8 cellular contexts compared by ENCODE assay signal in the genomic region with DNA sequence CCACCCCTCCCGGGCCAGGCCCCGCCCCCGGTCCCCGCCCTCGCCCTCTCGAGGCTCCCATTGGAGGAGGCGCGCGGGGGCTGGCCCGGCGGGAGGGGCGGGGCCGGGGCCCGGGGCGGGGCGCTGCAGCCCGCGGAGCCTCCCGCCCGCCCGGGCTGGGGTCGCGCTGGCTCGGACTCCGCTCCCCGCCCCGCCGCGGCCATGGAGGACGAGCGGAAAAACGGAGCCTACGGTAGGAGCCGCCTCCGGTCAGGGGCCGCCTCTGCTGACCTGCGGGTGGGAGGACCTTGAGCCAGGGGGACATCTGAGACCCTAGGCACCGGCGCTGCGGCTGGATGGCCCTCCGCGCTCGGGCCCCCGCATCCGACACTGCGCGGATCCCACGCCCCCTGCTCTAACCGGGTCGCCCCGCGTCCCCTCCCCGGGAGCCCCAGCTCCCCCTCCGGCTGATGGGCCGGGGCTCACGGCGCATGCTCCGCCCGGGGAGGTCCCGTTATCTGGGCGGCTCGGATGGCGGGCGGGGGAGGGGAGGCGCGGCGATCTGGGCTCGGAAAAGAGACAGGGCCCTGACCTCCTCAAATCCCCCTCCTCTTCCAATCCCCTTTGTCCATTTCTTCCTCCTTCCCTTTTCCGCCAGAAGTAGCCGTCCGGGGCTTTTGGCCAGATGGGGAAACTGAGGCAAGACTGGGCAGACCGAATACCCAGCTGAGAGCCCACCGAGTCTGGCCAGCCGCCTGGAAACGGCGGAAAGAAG. TPM values are rescaled to one million over a fixed set of nuclear protein-coding genes. Genes with fewer than 3 reads are reported as not detected.
DNase-seq lines count a peak whose midpoint lies in the region; ATAC-seq lines count a peak whose summit lies in the region.

No MANE protein-coding gene starts in this region.

- peak overlapping the region; percentile 88 to 90 for H3K27ac ChIP-seq in esophagus (ENCODE audit: low read depth in 2 of 2, low read length in 1 of 2)

- H3K36me3 ChIP-seq in esophagus (ENCODE audit: control insufficient read depth in 2 of 2, insufficient read depth in 2 of 2, low read length in 1 of 2) (no peaks in the 10 kb centered on the region), mucosa of stomach (ENCODE audit: control insufficient read depth, insufficient read depth, low read length) (no peaks in the 10 kb centered on the region)

- peak overlapping the region; percentile 70 for H3K9ac ChIP-seq in mucosa of stomach (ENCODE audit: low read length)

- peaks cover 2 to 4% of the 10 kb centered on the region in 2 donors for H3K4me1 ChIP-seq in esophagus (ENCODE audit: control insufficient read depth in 2 of 2, insufficient read depth in 2 of 2, low read length in 1 of 2)
- H3K4me1 ChIP-seq in mucosa of stomach (ENCODE audit: control insufficient read depth, insufficient read depth, low read length): peaks cover 24% of the 10 kb centered on the region

- DNase-seq in AG08396 (ENCODE audit: low spot score) (peak; percentile 98), OCI-M1 (lab: John Stamatoyannopoulos, UW) (peak; percentile 97)
- peak; percentile 91 for DNase-seq in activated T-cell treated with anti-CD3 and anti-CD28 coated beads, Interleukin-2, amount 50 U/mL, for 1 hour
- DNase-seq in stimulated activated CD8-positive, alpha-beta memory T cell treated with anti-CD3 and anti-CD28 coated beads, Interleukin-4, amount 100 ng/mL, for 48 hours: peak; percentile 92

- no peaks in the 10 kb centered on the region for H3K9me3 ChIP-seq in esophagus (ENCODE audit: control insufficient read depth in 2 of 2, insufficient read depth in 1 of 2, low read depth in 1 of 2, low read length in 1 of 2)
- no peaks in the 10 kb centered on the region for H3K9me3 ChIP-seq in mucosa of stomach (ENCODE audit: control insufficient read depth, low read length)

- ATAC-seq in GM18909 (IDR thresholded peaks at IDR 0.05; ENCODE audit: poor library complexity, unreplicated experiment) (peak; percentile 48), HG03521 (IDR thresholded peaks at IDR 0.05; ENCODE audit: unreplicated experiment) (peak; percentile 64)

- H3K27me3 ChIP-seq in esophagus (ENCODE audit: control insufficient read depth in 1 of 2, insufficient read depth in 2 of 2, low read length in 2 of 2) (no peaks in the 10 kb centered on the region), mucosa of stomach (ENCODE audit: control insufficient read depth, insufficient read depth, low read length) (no peaks in the 10 kb centered on the region)

- 0 to 1% methylated on average over 56 to 76 of the region's 76 CpGs for WGBS in esophagus, 2 donors

- peak overlapping the region; percentile 65 to 76 for H3K4me3 ChIP-seq in esophagus (ENCODE audit: low read depth in 1 of 2, low read length in 2 of 2)
- H3K4me3 ChIP-seq in mucosa of stomach (ENCODE audit: low read length): peak overlapping the region; percentile 56

RNA-seq across cellular contexts. Expression of gene AP1M2, which starts 15.4 kb away (rescaled TPM):
- 10 to 100 TPM; 54.2 to 55.4 TPM for polyA plus RNA-seq in esophagus

RNA-seq across cellular contexts. Expression of gene SLC44A2, which starts 22.8 kb away (rescaled TPM):
- 10 to 100 TPM; 70.5 to 76.8 TPM for polyA plus RNA-seq in esophagus

RNA-seq across cellular contexts. Expression of gene CDKN2D, which starts 33.7 kb away (rescaled TPM):
- 10 to 100 TPM in 1 of 2 donors, 1 to 10 TPM in 1; 4.6 to 11.7 TPM for polyA plus RNA-seq in esophagus

RNA-seq across cellular contexts. Expression of gene KRI1, which starts 36.7 kb away (rescaled TPM):
- polyA plus RNA-seq in esophagus: 10 to 100 TPM; 16.4 to 25.3 TPM

RNA-seq across cellular contexts. Expression of gene ILF3, which starts 51.6 kb away (rescaled TPM):
- polyA plus RNA-seq in esophagus: 100 to 1,000 TPM in 1 of 2 donors, 10 to 100 TPM in 1; 84.2 to 107 TPM

Comparison
In these comparisons a context has a peak if more than half of its experiments do, and no peak if none do; other contexts are left out.
1. Peak in every context shown above with its lines: DNase-seq, ATAC-seq, H3K4me3 ChIP-seq and H3K27ac ChIP-seq.